Comparison of ENCODE assay signal across 29 cellular contexts in genomic region chr6:161676566-161676965, GRCh38.
A peak's percentile ranks its signal among the peaks of the same experiment; 100 is the strongest.
DNase-seq lines count a peak whose midpoint lies in the region; ATAC-seq and TF ChIP-seq lines count a peak whose summit lies in the region.
"Had no signal": no experiment of that assay in that cellular context is flagged by ENCODE, and none has a peak within 500 bp of the region (broad histone marks: within the 10 kb centered on the region; RNA-seq: fewer than 3 reads in every experiment).

No MANE protein-coding gene starts in this region.

- no peak overlapping the region for H3K4me3 Mint-ChIP-seq in activated naive CD4-positive, alpha-beta T cell treated with anti-CD3 and anti-CD28 coated beads, Interleukin-2, amount 10 ng/mL, durations not matched to agents 7 days and 5 days
- H3K4me3 Mint-ChIP-seq: activated naive CD8-positive, alpha-beta T cell treated with anti-CD3 and anti-CD28 coated beads for 36 hours; immature natural killer cell; neural crest cell; WTC11 had no signal

- CTCF ChIA-PET in activated naive CD4-positive, alpha-beta T cell treated with anti-CD3 and anti-CD28 coated beads, Interleukin-2, amount 10 ng/mL, durations not matched to agents 7 days and 5 days (lab: Charles Lee) = no interaction called here

- H3K27me3 ChIP-seq in heart right ventricle = no peaks in the 10 kb centered on the region
- H3K27me3 ChIP-seq: colonic mucosa, left lung, pancreas, upper lobe of left lung had no signal

- DNase-seq in astrocyte of the hippocampus (ENCODE audit: low read depth, low spot score) (peak; percentile 59), cerebellar nuclear complex (lab: John Stamatoyannopoulos, UW) (no peak), heart right ventricle (no peak)
- no peak for DNase-seq in activated naive CD4-positive, alpha-beta T cell treated with anti-CD3 and anti-CD28 coated beads, Interleukin-2, amount 10 ng/mL, durations not matched to agents 7 days and 5 days
- DNase-seq: activated CD4-positive, alpha-beta T cell treated with anti-CD3 and anti-CD28 coated beads, Interleukin-2, amount 50 U/mL, for 1 hour; activated effector memory CD4-positive, alpha-beta T cell treated with anti-CD3 and anti-CD28 coated beads, Interleukin-2, amount 50 U/mL, for 16 hours; activated naive CD8-positive, alpha-beta T cell treated with anti-CD3 and anti-CD28 coated beads for 36 hours; activated T-cell treated with anti-CD3 and anti-CD28 coated beads, Interleukin-2, amount 50 U/mL, for 1 hour; anterior cingulate cortex; colonic mucosa; effector CD4-positive, alpha-beta T cell; immature natural killer cell; left lung; mesendoderm; NCI-H1930; NCI-H226; pancreas; PC-9; SK-N-SH; stimulated activated naive CD4-positive, alpha-beta T cell; upper lobe of left lung had no signal

- H3K4me1 Mint-ChIP-seq in activated naive CD4-positive, alpha-beta T cell treated with anti-CD3 and anti-CD28 coated beads, Interleukin-2, amount 10 ng/mL, durations not matched to agents 7 days and 5 days = no peaks in the 10 kb centered on the region
- H3K4me1 Mint-ChIP-seq: activated naive CD8-positive, alpha-beta T cell treated with anti-CD3 and anti-CD28 coated beads for 36 hours; immature natural killer cell; neural crest cell; WTC11 had no signal

- no peaks in the 10 kb centered on the region for H3K36me3 ChIP-seq in heart right ventricle
- H3K36me3 ChIP-seq: colonic mucosa, left lung, pancreas, upper lobe of left lung had no signal

- ATAC-seq in GM18519 (IDR thresholded peaks at IDR 0.05; ENCODE audit: low FRiP score, unreplicated experiment) = peak; percentile 58
- ATAC-seq in GM19372 (IDR thresholded peaks at IDR 0.05; ENCODE audit: low read depth, unreplicated experiment) = peak; percentile 46
- peak; percentile 54 for ATAC-seq in HG03159 (IDR thresholded peaks at IDR 0.05; ENCODE audit: unreplicated experiment)
- ATAC-seq in GM21528 (IDR thresholded peaks at IDR 0.05; ENCODE audit: low FRiP score, unreplicated experiment) = no peak
- ATAC-seq in heart right ventricle = no peak
- ATAC-seq: left lung, pancreas, WTC11 had no signal

- TF ChIP-seq CTCF in heart right ventricle (IDR thresholded peaks at IDR 0.05) = no peak

- H3K4me3 ChIP-seq in heart right ventricle = no peak overlapping the region
- H3K4me3 ChIP-seq: colonic mucosa, left lung, pancreas, PC-9, skin epidermis, upper lobe of left lung had no signal

- H3K4me1 ChIP-seq in heart right ventricle = no peaks in the 10 kb centered on the region
- H3K4me1 ChIP-seq: colonic mucosa, left lung, pancreas, upper lobe of left lung had no signal

- H3K27ac Mint-ChIP-seq in activated naive CD4-positive, alpha-beta T cell treated with anti-CD3 and anti-CD28 coated beads, Interleukin-2, amount 10 ng/mL, durations not matched to agents 7 days and 5 days = no peak overlapping the region
- H3K27ac Mint-ChIP-seq: activated naive CD8-positive, alpha-beta T cell treated with anti-CD3 and anti-CD28 coated beads for 36 hours; immature natural killer cell; WTC11 had no signal

- no peaks in the 10 kb centered on the region for H3K9me3 Mint-ChIP-seq in activated naive CD4-positive, alpha-beta T cell treated with anti-CD3 and anti-CD28 coated beads, Interleukin-2, amount 10 ng/mL, durations not matched to agents 7 days and 5 days
- H3K9me3 Mint-ChIP-seq: activated naive CD8-positive, alpha-beta T cell treated with anti-CD3 and anti-CD28 coated beads for 36 hours; immature natural killer cell; neural crest cell had no signal

- no peaks in the 10 kb centered on the region for H3K36me3 Mint-ChIP-seq in activated naive CD4-positive, alpha-beta T cell treated with anti-CD3 and anti-CD28 coated beads, Interleukin-2, amount 10 ng/mL, durations not matched to agents 7 days and 5 days
- H3K36me3 Mint-ChIP-seq: activated naive CD8-positive, alpha-beta T cell treated with anti-CD3 and anti-CD28 coated beads for 36 hours; immature natural killer cell; WTC11 had no signal

- no peaks in the 10 kb centered on the region for H3K27me3 Mint-ChIP-seq in activated naive CD4-positive, alpha-beta T cell treated with anti-CD3 and anti-CD28 coated beads, Interleukin-2, amount 10 ng/mL, durations not matched to agents 7 days and 5 days
- H3K27me3 Mint-ChIP-seq: activated naive CD8-positive, alpha-beta T cell treated with anti-CD3 and anti-CD28 coated beads for 36 hours had no signal

- 96 to 97% methylated on average over 4 of the region's 4 CpGs for WGBS in heart right ventricle, 2 donors

- no peak overlapping the region for H3K27ac ChIP-seq in heart right ventricle
- H3K27ac ChIP-seq: colonic mucosa, epithelial cell of prostate, left lung, pancreas, PC-9, skin epidermis, upper lobe of left lung had no signal

- intact Hi-C loops in heart right ventricle (cut with DNase I) = no loop called here

- no peaks in the 10 kb centered on the region for H3K9me3 ChIP-seq in heart right ventricle
- H3K9me3 ChIP-seq: colonic mucosa, left lung, pancreas, SK-N-SH, upper lobe of left lung had no signal

Comparison
In these comparisons a context has a peak if more than half of its experiments do, and no peak if none do; other contexts are left out.
1. ATAC-seq: peak in GM18519 (single experiment), GM19372 (single experiment) and HG03159 (single experiment); none in GM21528 (single experiment) and heart right ventricle (0 of 8).